In the genomic region with DNA sequence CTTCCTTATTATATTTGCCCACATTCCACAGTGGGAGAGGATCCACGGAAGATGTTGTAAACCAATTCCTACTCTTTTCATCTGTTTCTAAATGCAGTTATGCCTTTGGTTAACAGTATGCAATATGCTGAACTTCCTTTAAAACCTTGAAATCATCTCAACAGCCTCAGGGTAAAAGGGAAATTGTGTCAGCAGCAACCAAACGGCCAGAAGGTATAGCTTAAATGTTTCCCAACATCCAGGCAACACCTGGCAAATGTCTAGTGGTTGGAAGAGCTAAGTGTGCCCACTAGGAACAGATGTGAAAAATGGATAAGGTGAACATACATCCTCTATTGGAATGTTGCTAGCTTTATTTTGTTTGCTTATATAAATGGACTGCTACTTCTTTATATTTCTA, we compare ENCODE assay signal across 26 cellular contexts.
"Had no signal": no experiment of that assay in that cellular context is flagged by ENCODE, and none has a peak within 500 bp of the region (broad histone marks: within the 10 kb centered on the region; RNA-seq: fewer than 3 reads in every experiment).

No MANE protein-coding gene starts in this region.

- DNase-seq: dorsolateral prefrontal cortex; effector CD8-positive, alpha-beta T cell; endodermal cell; foreskin melanocyte; glutamatergic neuron; heart right ventricle; hippocampal formation; immature natural killer cell; islet precursor cell; mesenchymal stem cell; naive thymus-derived CD4-positive, alpha-beta T cell; occipital lobe; ovary; posterior cingulate gyrus; psoas muscle; right cardiac atrium; sigmoid colon; stimulated activated CD4-positive, alpha-beta T cell treated with anti-CD3 and anti-CD28 coated beads, Interleukin-2, amount 100 ng/mL, for 24 hours; stimulated activated CD4-positive, alpha-beta T cell treated with anti-CD3 and anti-CD28 coated beads, Interleukin-4, amount 100 ng/mL, for 24 hours; stimulated activated naive CD4-positive, alpha-beta T cell treated with Interleukin-2 at 50 U/mL for 16 hours; substantia nigra; testis; tibial artery; upper lobe of left lung had no signal

- H3K36me3 ChIP-seq: esophagus muscularis mucosa, heart right ventricle, ovary, sigmoid colon, tibial artery, upper lobe of left lung had no signal

- H3K27me3 ChIP-seq: esophagus muscularis mucosa, heart right ventricle, ovary, sigmoid colon, testis, tibial artery, upper lobe of left lung had no signal

- H3K9me3 ChIP-seq: ovary, testis had no signal

- H3K27ac ChIP-seq: dorsolateral prefrontal cortex, esophagus muscularis mucosa, heart right ventricle, ovary, psoas muscle, sigmoid colon, testis, tibial artery, upper lobe of left lung had no signal

- H3K4me1 ChIP-seq: psoas muscle, testis, tibial artery, upper lobe of left lung had no signal

- H3K4me3 ChIP-seq: dorsolateral prefrontal cortex, esophagus muscularis mucosa, heart right ventricle, lung, ovary, psoas muscle, sigmoid colon, testis, tibial artery, upper lobe of left lung had no signal
